In the genomic region with DNA sequence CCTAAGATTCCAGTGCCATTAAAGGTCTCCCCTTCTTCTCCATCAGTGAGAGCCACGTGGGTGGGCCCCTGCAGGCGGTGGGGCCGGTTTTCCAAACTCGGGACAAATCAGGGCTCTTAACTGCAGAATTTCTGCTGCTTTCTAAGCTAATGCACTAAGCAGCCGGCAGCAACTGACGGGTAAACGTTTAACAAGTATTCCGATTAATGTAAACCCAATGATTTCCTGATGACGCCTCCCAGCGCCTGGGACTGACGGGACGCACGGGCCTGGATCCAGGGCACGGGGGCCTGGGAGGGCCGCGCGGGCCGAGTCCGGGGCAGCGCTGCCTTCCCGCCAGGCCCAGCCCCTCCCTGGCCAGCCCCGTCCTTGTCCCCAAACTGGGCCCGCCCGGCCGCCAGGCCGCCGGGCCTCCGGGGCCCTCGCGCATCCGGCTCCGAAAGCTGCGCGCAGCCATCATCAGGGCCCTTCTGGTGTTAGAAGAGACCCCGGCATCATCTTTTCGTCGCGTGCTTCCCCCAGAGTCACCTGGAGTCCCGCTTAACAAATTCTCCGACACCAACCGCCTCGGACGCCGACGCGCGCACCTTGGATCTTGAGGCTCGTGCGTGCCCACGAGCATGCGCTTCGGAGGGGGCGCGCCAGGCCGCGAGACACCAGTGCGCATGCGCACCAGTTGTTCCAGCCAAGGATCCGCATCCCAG, we compare ENCODE assay signal across 8 cellular contexts. TPM values are rescaled to one million over a fixed set of nuclear protein-coding genes. Genes with fewer than 3 reads are reported as not detected.
DNase-seq lines count a peak whose midpoint lies in the region; ATAC-seq and TF ChIP-seq lines count a peak whose summit lies in the region.

TSS of gene MLH3 (minus strand) at position 616 of the 704 bp plus-strand sequence. CDS start 1,812 bp downstream, outside the sequence.

- H3K9me3 ChIP-seq in ovary (no peaks in the 10 kb centered on the region), thoracic aorta (no peaks in the 10 kb centered on the region)

- no peak for TF ChIP-seq CTCF in HFFc6 (IDR thresholded peaks at IDR 0.05)
- TF ChIP-seq CTCF in ovary (IDR thresholded peaks at IDR 0.05), result no peak
- TF ChIP-seq CTCF in thoracic aorta (IDR thresholded peaks at IDR 0.05), result no peak

- H3K27ac ChIP-seq in ovary (peak within 1 kb of the TSS; percentile 62 to 72), thoracic aorta (peak within 1 kb of the TSS; percentile 65 to 86)

- H3K4me1 ChIP-seq in ovary (ENCODE audit: insufficient read depth) (peaks cover 4% of the 10 kb centered on the region), thoracic aorta (ENCODE audit: control insufficient read depth in 1 of 2, low read depth in 2 of 2) (peaks cover 12 to 33% of the 10 kb centered on the region in 2 donors)

- DNase-seq in EL (peak; percentile 79), HFFc6 (peak; percentile 32), NCI-H1105 (lab: John Stamatoyannopoulos, UW) (peak; percentile 90), SW480 (ENCODE audit: low spot score) (peak; percentile 88), head of caudate nucleus (peak; percentile 68 to 93 (median 86)), ovary (peak; percentile 83 to 92 (median 88)), thoracic aorta (ENCODE audit: low spot score) (peak; percentile 21)
- peak; percentile 85 for DNase-seq in activated naive CD8-positive, alpha-beta T cell treated with anti-CD3 and anti-CD28 coated beads, Interleukin-2, amount 10 ng/mL, durations not matched to agents 7 days and 5 days

- H3K36me3 Mint-ChIP-seq in HFFc6 (ENCODE audit: low read depth), result peaks cover 19% of the 10 kb centered on the region
- peaks cover 37% of the 10 kb centered on the region for H3K36me3 Mint-ChIP-seq in activated naive CD8-positive, alpha-beta T cell treated with anti-CD3 and anti-CD28 coated beads, Interleukin-2, amount 10 ng/mL, durations not matched to agents 7 days and 5 days

- no peaks in the 10 kb centered on the region for H3K9me3 Mint-ChIP-seq in HFFc6
- H3K9me3 Mint-ChIP-seq in activated naive CD8-positive, alpha-beta T cell treated with anti-CD3 and anti-CD28 coated beads, Interleukin-2, amount 10 ng/mL, durations not matched to agents 7 days and 5 days, result no peaks in the 10 kb centered on the region

- H3K27me3 Mint-ChIP-seq in HFFc6 (ENCODE audit: insufficient read depth), result peaks cover 3% of the 10 kb centered on the region
- no peaks in the 10 kb centered on the region for H3K27me3 Mint-ChIP-seq in activated naive CD8-positive, alpha-beta T cell treated with anti-CD3 and anti-CD28 coated beads, Interleukin-2, amount 10 ng/mL, durations not matched to agents 7 days and 5 days

- H3K36me3 ChIP-seq in ovary (no peaks in the 10 kb centered on the region), thoracic aorta (no peaks in the 10 kb centered on the region)

- peaks cover 91% of the 10 kb centered on the region for H3K4me1 Mint-ChIP-seq in HFFc6 (ENCODE audit: low read depth)
- H3K4me1 Mint-ChIP-seq in activated naive CD8-positive, alpha-beta T cell treated with anti-CD3 and anti-CD28 coated beads, Interleukin-2, amount 10 ng/mL, durations not matched to agents 7 days and 5 days, result peaks cover 28% of the 10 kb centered on the region

- H3K27ac Mint-ChIP-seq in HFFc6, result peak within 1 kb of the TSS; percentile 89
- peak within 1 kb of the TSS; percentile 82 for H3K27ac Mint-ChIP-seq in activated naive CD8-positive, alpha-beta T cell treated with anti-CD3 and anti-CD28 coated beads, Interleukin-2, amount 10 ng/mL, durations not matched to agents 7 days and 5 days

- peak; percentile 79 for ATAC-seq in activated naive CD8-positive, alpha-beta T cell treated with anti-CD3 and anti-CD28 coated beads, Interleukin-2, amount 10 ng/mL, durations not matched to agents 7 days and 5 days (ENCODE audit: low read depth)
- ATAC-seq in thoracic aorta (ENCODE audit: insufficient number of reproducible peaks, low FRiP score, low read depth), result peak; percentile 58

- intact Hi-C loops in head of caudate nucleus (cut with DNase I) (no loop called here), ovary (cut with DNase I) (no loop called here)

- peak within 1 kb of the TSS; percentile 89 for H3K4me3 Mint-ChIP-seq in HFFc6
- peak within 1 kb of the TSS; percentile 90 for H3K4me3 Mint-ChIP-seq in activated naive CD8-positive, alpha-beta T cell treated with anti-CD3 and anti-CD28 coated beads, Interleukin-2, amount 10 ng/mL, durations not matched to agents 7 days and 5 days

- POLR2A ChIA-PET in activated naive CD8-positive, alpha-beta T cell treated with anti-CD3 and anti-CD28 coated beads, Interleukin-2, amount 10 ng/mL, durations not matched to agents 7 days and 5 days (lab: Charles Lee), result interaction anchor here (1.2 to 3.8 kb wide), 3 partner anchors 11 to 48 kb away, joined by 3 to 17 read pairs (median 4); partner anchors contain the start of gene ACYP1

- H3K4me3 ChIP-seq in ovary (peak within 1 kb of the TSS; percentile 52), thoracic aorta (peak within 1 kb of the TSS; percentile 84)

- TF ChIP-seq EP300 in ovary (IDR thresholded peaks at IDR 0.05), result no peak

- 0 to 1% (median 0%) methylated on average over 55 to 59 of the region's 59 CpGs for WGBS in ovary, 3 donors

- no peaks in the 10 kb centered on the region for H3K27me3 ChIP-seq in ovary
- H3K27me3 ChIP-seq in thoracic aorta (replicated peaks; ENCODE audit: insufficient read depth), result no peaks in the 10 kb centered on the region

- peak; percentile 77 for TF ChIP-seq POLR2A in ovary (IDR thresholded peaks at IDR 0.05)

RNA-seq across cellular contexts. Expression of gene MLH3, which starts in this region (rescaled TPM):
- 10 to 100 TPM in 1 of 6 experiments, 1 to 10 TPM in 5; 5.4 to 11.6 (median 7.6) TPM for total RNA-seq in HFFc6 (2021; fragmentation: NEBNext Ultra II Directional; extraction: Animal tissue kit (Norgen Biotek cat#: 25700))
- total RNA-seq in activated naive CD8-positive, alpha-beta T cell treated with anti-CD3 and anti-CD28 coated beads, Interleukin-2, amount 10 ng/mL, durations not matched to agents 7 days and 5 days, result 10 to 100 TPM; 18.0 to 18.2 TPM
- 10 to 100 TPM; 21.7 to 36.4 (median 26.8) TPM for total RNA-seq in ovary
- polyA plus RNA-seq in ovary, result 10 to 100 TPM; 14.8 to 18.7 TPM
- total RNA-seq in thoracic aorta, result 10 to 100 TPM; 17.9 to 30.2 TPM

Comparison
In these comparisons a context has a peak if more than half of its experiments do, and no peak if none do; other contexts are left out.
1. Peak in every context shown above with its lines: DNase-seq, ATAC-seq, H3K4me3 ChIP-seq and H3K27ac ChIP-seq.
2. DNase-seq: peak in every context shown above with its lines; median percentile 90 in NCI-H1105; 88 in SW480; 88 in ovary; 86 in head of caudate nucleus; 85 in activated naive CD8-positive, alpha-beta T cell treated with anti-CD3 and anti-CD28 coated beads, Interleukin-2, amount 10 ng/mL, durations not matched to agents 7 days and 5 days; 79 in EL; 32 in HFFc6; 21 in thoracic aorta.